23 cellular contexts compared by ENCODE assay signal in genomic region chr6:130740308-130740707, GRCh38.
DNase-seq lines count a peak whose midpoint lies in the region; ATAC-seq, FAIRE-seq and TF ChIP-seq lines count a peak whose summit lies in the region.
"Had no signal": no experiment of that assay in that cellular context is flagged by ENCODE, and none has a peak within 500 bp of the region (broad histone marks: within the 10 kb centered on the region; RNA-seq: fewer than 3 reads in every experiment).

No MANE protein-coding gene starts in this region.

- CTCF ChIA-PET in activated CD4-positive, alpha-beta T cell treated with anti-CD3 and anti-CD28 coated beads for 36 hours (lab: Charles Lee), result interaction anchor here (1.3 kb wide), 1 partner anchor 42 kb away, joined by 4 read pairs; no protein-coding TSS in a partner anchor

- intact Hi-C loops in activated CD4-positive, alpha-beta T cell treated with anti-CD3 and anti-CD28 coated beads for 36 hours (cut with DNase I, micrococcal nuclease), result no loop called here

- peak; percentile 53 for ATAC-seq in activated CD4-positive, alpha-beta T cell treated with anti-CD3 and anti-CD28 coated beads for 36 hours
- ATAC-seq in foreskin keratinocyte, result peak; percentile 53
- ATAC-seq in T-helper 17 cell, result no peak
- ATAC-seq: CD8-positive, alpha-beta T cell had no signal

- no peaks in the 10 kb centered on the region for H4K20me1 ChIP-seq in astrocyte (ENCODE audit: insufficient read depth, low read length)
- H4K20me1 ChIP-seq: BLaER1 had no signal

- TF ChIP-seq CTCF in astrocyte (IDR thresholded peaks at IDR 0.05; ENCODE audit: insufficient read depth, low read depth, low read length) (no peak), foreskin keratinocyte (conservative IDR thresholded peaks at IDR 0.05) (no peak)

- H3K9me3 ChIP-seq in astrocyte (ENCODE audit: insufficient read depth, low read depth, low read length) (no peaks in the 10 kb centered on the region), T-helper 17 cell (ENCODE audit: control insufficient read depth, low read length, poor library complexity, severe bottlenecking) (no peaks in the 10 kb centered on the region)
- H3K9me3 ChIP-seq: BLaER1, Caco-2, HAP-1 had no signal

- no peak for DNase-seq in activated CD4-positive, alpha-beta T cell treated with anti-CD3 and anti-CD28 coated beads for 36 hours
- DNase-seq in activated CD4-positive, alpha-beta T cell treated with anti-CD3 and anti-CD28 coated beads, Interleukin-2, amount 50 U/mL, for 48 hours, result no peak
- DNase-seq in MV-4-11 (lab: John Stamatoyannopoulos, UW) (peak; percentile 36), astrocyte (ENCODE audit: low read depth) (no peak), foreskin keratinocyte (peak; percentile 31 to 58), T-helper 17 cell (no peak)
- DNase-seq in activated T-cell treated with anti-CD3 and anti-CD28 coated beads, Interleukin-2, amount 50 U/mL, for 48 hours, result no peak
- DNase-seq: Caco-2; CD4-positive, CD25-positive, alpha-beta regulatory T cell; CD8-positive, alpha-beta T cell; DMS153; DND-41; GOT3; HFFc6 had no signal

- POLR2A ChIA-PET in activated CD4-positive, alpha-beta T cell treated with anti-CD3 and anti-CD28 coated beads for 36 hours (lab: Charles Lee), result no interaction called here

- peaks cover 4% of the 10 kb centered on the region for H3K4me1 ChIP-seq in astrocyte (ENCODE audit: insufficient read depth, low read length)
- H3K4me1 ChIP-seq in foreskin keratinocyte, result peaks cover 3% of the 10 kb centered on the region
- H3K4me1 ChIP-seq: Caco-2, HAP-1 had no signal

- no peaks in the 10 kb centered on the region for H3K9me3 Mint-ChIP-seq in activated CD4-positive, alpha-beta T cell treated with anti-CD3 and anti-CD28 coated beads for 36 hours (ENCODE audit: low read depth)
- no peaks in the 10 kb centered on the region for H3K9me3 Mint-ChIP-seq in astrocyte (ENCODE audit: unreplicated experiment)
- H3K9me3 Mint-ChIP-seq: CD8-positive, alpha-beta T cell; HFFc6 had no signal

- peaks cover 4% of the 10 kb centered on the region for H3K27me3 Mint-ChIP-seq in activated CD4-positive, alpha-beta T cell treated with anti-CD3 and anti-CD28 coated beads for 36 hours
- H3K27me3 Mint-ChIP-seq in astrocyte (ENCODE audit: low read depth, unreplicated experiment), result no peaks in the 10 kb centered on the region
- peaks cover 8% of the 10 kb centered on the region for H3K27me3 Mint-ChIP-seq in T-helper 17 cell

- H3K4me3 ChIP-seq in astrocyte (ENCODE audit: insufficient read depth, low read depth, low read length), result no peak overlapping the region
- H3K4me3 ChIP-seq: BLaER1, HAP-1 had no signal

- H3K27ac Mint-ChIP-seq in activated CD4-positive, alpha-beta T cell treated with anti-CD3 and anti-CD28 coated beads for 36 hours, result no peak overlapping the region
- no peak overlapping the region for H3K27ac Mint-ChIP-seq in astrocyte (ENCODE audit: unreplicated experiment)
- no peak overlapping the region for H3K27ac Mint-ChIP-seq in T-helper 17 cell
- H3K27ac Mint-ChIP-seq: B cell; CD4-positive, CD25-positive, alpha-beta regulatory T cell; CD8-positive, alpha-beta T cell; HFFc6 had no signal

- H3K27ac ChIP-seq in astrocyte (ENCODE audit: low read depth, low read length), result no peak overlapping the region
- H3K27ac ChIP-seq in foreskin keratinocyte, result no peak overlapping the region
- H3K27ac ChIP-seq: 22Rv1, BLaER1, C4-2B had no signal

- H3K36me3 Mint-ChIP-seq in activated CD4-positive, alpha-beta T cell treated with anti-CD3 and anti-CD28 coated beads for 36 hours (ENCODE audit: low read depth), result no peaks in the 10 kb centered on the region
- H3K36me3 Mint-ChIP-seq in astrocyte (ENCODE audit: low read depth, unreplicated experiment) (no peaks in the 10 kb centered on the region), T-helper 17 cell (ENCODE audit: low read depth) (peaks cover 4% of the 10 kb centered on the region)
- H3K36me3 Mint-ChIP-seq: CD4-positive, CD25-positive, alpha-beta regulatory T cell; CD8-positive, alpha-beta T cell had no signal

- H3K4me3 Mint-ChIP-seq in activated CD4-positive, alpha-beta T cell treated with anti-CD3 and anti-CD28 coated beads for 36 hours, result no peak overlapping the region
- H3K4me3 Mint-ChIP-seq in astrocyte (ENCODE audit: unreplicated experiment) (no peak overlapping the region), T-helper 17 cell (no peak overlapping the region)
- H3K4me3 Mint-ChIP-seq: B cell; CD4-positive, CD25-positive, alpha-beta regulatory T cell; CD8-positive, alpha-beta T cell; HFFc6 had no signal

- H3K4me1 Mint-ChIP-seq in activated CD4-positive, alpha-beta T cell treated with anti-CD3 and anti-CD28 coated beads for 36 hours, result no peaks in the 10 kb centered on the region
- H3K4me1 Mint-ChIP-seq in astrocyte (ENCODE audit: low read depth, unreplicated experiment) (peaks cover 15% of the 10 kb centered on the region), T-helper 17 cell (peaks cover 5% of the 10 kb centered on the region)
- H3K4me1 Mint-ChIP-seq: B cell; CD4-positive, CD25-positive, alpha-beta regulatory T cell had no signal

- H3K27me3 ChIP-seq in astrocyte (ENCODE audit: insufficient read depth, low read length) (no peaks in the 10 kb centered on the region), foreskin keratinocyte (no peaks in the 10 kb centered on the region)
- H3K27me3 ChIP-seq: BLaER1 had no signal

- no peak overlapping the region for H2AFZ ChIP-seq in astrocyte (ENCODE audit: low read depth, low read length)

- H3K79me2 ChIP-seq in astrocyte (ENCODE audit: insufficient read depth, low read length), result no peaks in the 10 kb centered on the region

- no peaks in the 10 kb centered on the region for H3K36me3 ChIP-seq in astrocyte (ENCODE audit: insufficient read depth, low read length)
- H3K36me3 ChIP-seq: BLaER1, HAP-1 had no signal

- H3K9ac ChIP-seq in astrocyte (ENCODE audit: low read length), result no peak overlapping the region
- H3K9ac ChIP-seq: BLaER1 had no signal

- H3K4me2 ChIP-seq in astrocyte (ENCODE audit: low read length), result no peak overlapping the region
- H3K4me2 ChIP-seq: BLaER1 had no signal

- peak; percentile 26 for FAIRE-seq in astrocyte (lab: Jason Lieb, UNC)
- FAIRE-seq: A204.1, G401.6, GM12892, H54 had no signal

Comparison
In these comparisons a context has a peak if more than half of its experiments do, and no peak if none do; other contexts are left out.
1. DNase-seq: peak in MV-4-11 (single experiment) and foreskin keratinocyte (2 of 2); none in activated CD4-positive, alpha-beta T cell treated with anti-CD3 and anti-CD28 coated beads for 36 hours (single experiment), activated CD4-positive, alpha-beta T cell treated with anti-CD3 and anti-CD28 coated beads, Interleukin-2, amount 50 U/mL, for 48 hours (0 of 2), astrocyte (single experiment), activated T-cell treated with anti-CD3 and anti-CD28 coated beads, Interleukin-2, amount 50 U/mL, for 48 hours (0 of 2) and T-helper 17 cell (0 of 3).